ENCODE assay signal across 18 cellular contexts in genomic region chr2:127117603-127118002, GRCh38. TPM values are rescaled to one million over a fixed set of nuclear protein-coding genes. Genes with fewer than 3 reads are reported as not detected.
A peak's percentile ranks its signal among the peaks of the same experiment; 100 is the strongest.
DNase-seq lines count a peak whose midpoint lies in the region; ATAC-seq and TF ChIP-seq lines count a peak whose summit lies in the region.
"Had no signal": no experiment of that assay in that cellular context is flagged by ENCODE, and none has a peak within 500 bp of the region (broad histone marks: within the 10 kb centered on the region; RNA-seq: fewer than 3 reads in every experiment).

No MANE protein-coding gene starts in this region.

- peaks cover 13% of the 10 kb centered on the region for H3K27me3 Mint-ChIP-seq in activated CD8-positive, alpha-beta T cell treated with anti-CD3 and anti-CD28 coated beads, Interleukin-2, amount 10 ng/mL, durations not matched to agents 7 days and 5 days (ENCODE audit: low read depth)
- peaks cover 3% of the 10 kb centered on the region for H3K27me3 Mint-ChIP-seq in activated CD8-positive, alpha-beta T cell treated with anti-CD3 and anti-CD28 coated beads for 36 hours
- H3K27me3 Mint-ChIP-seq in activated CD8-positive, alpha-beta memory T cell treated with anti-CD3 and anti-CD28 coated beads, Interleukin-2, amount 10 ng/mL, durations not matched to agents 7 days and 5 days = peaks cover 11% of the 10 kb centered on the region

- H3K27ac Mint-ChIP-seq in activated CD8-positive, alpha-beta T cell treated with anti-CD3 and anti-CD28 coated beads, Interleukin-2, amount 10 ng/mL, durations not matched to agents 7 days and 5 days = no peak overlapping the region
- no peak overlapping the region for H3K27ac Mint-ChIP-seq in activated CD8-positive, alpha-beta T cell treated with anti-CD3 and anti-CD28 coated beads for 36 hours
- H3K27ac Mint-ChIP-seq in activated CD8-positive, alpha-beta memory T cell treated with anti-CD3 and anti-CD28 coated beads, Interleukin-2, amount 10 ng/mL, durations not matched to agents 7 days and 5 days = no peak overlapping the region
- H3K27ac Mint-ChIP-seq: GM23338 had no signal

- no peaks in the 10 kb centered on the region for H3K36me3 Mint-ChIP-seq in activated CD8-positive, alpha-beta T cell treated with anti-CD3 and anti-CD28 coated beads, Interleukin-2, amount 10 ng/mL, durations not matched to agents 7 days and 5 days (ENCODE audit: low read depth)
- no peaks in the 10 kb centered on the region for H3K36me3 Mint-ChIP-seq in activated CD8-positive, alpha-beta T cell treated with anti-CD3 and anti-CD28 coated beads for 36 hours (ENCODE audit: low read depth)
- H3K36me3 Mint-ChIP-seq in activated CD8-positive, alpha-beta memory T cell treated with anti-CD3 and anti-CD28 coated beads, Interleukin-2, amount 10 ng/mL, durations not matched to agents 7 days and 5 days = no peaks in the 10 kb centered on the region

- H3K4me1 Mint-ChIP-seq in activated CD8-positive, alpha-beta T cell treated with anti-CD3 and anti-CD28 coated beads, Interleukin-2, amount 10 ng/mL, durations not matched to agents 7 days and 5 days (ENCODE audit: low read depth) = no peaks in the 10 kb centered on the region
- no peaks in the 10 kb centered on the region for H3K4me1 Mint-ChIP-seq in activated CD8-positive, alpha-beta T cell treated with anti-CD3 and anti-CD28 coated beads for 36 hours (ENCODE audit: low read depth)
- H3K4me1 Mint-ChIP-seq in activated CD8-positive, alpha-beta memory T cell treated with anti-CD3 and anti-CD28 coated beads, Interleukin-2, amount 10 ng/mL, durations not matched to agents 7 days and 5 days = no peaks in the 10 kb centered on the region
- H3K4me1 Mint-ChIP-seq: GM23338 had no signal

- no peak for TF ChIP-seq CTCF in activated CD8-positive, alpha-beta T cell treated with anti-CD3 and anti-CD28 coated beads for 36 hours (IDR thresholded peaks at IDR 0.05)
- no peak for TF ChIP-seq CTCF in hepatocyte (IDR thresholded peaks at IDR 0.05; ENCODE audit: poor library complexity)

- peak overlapping the region; percentile 61 for H3K4me2 ChIP-seq in hepatocyte
- H3K4me2 ChIP-seq: GM23338 had no signal

- no peaks in the 10 kb centered on the region for H3K9me3 Mint-ChIP-seq in activated CD8-positive, alpha-beta T cell treated with anti-CD3 and anti-CD28 coated beads, Interleukin-2, amount 10 ng/mL, durations not matched to agents 7 days and 5 days (ENCODE audit: insufficient read depth)
- no peaks in the 10 kb centered on the region for H3K9me3 Mint-ChIP-seq in activated CD8-positive, alpha-beta T cell treated with anti-CD3 and anti-CD28 coated beads for 36 hours
- H3K9me3 Mint-ChIP-seq in activated CD8-positive, alpha-beta memory T cell treated with anti-CD3 and anti-CD28 coated beads, Interleukin-2, amount 10 ng/mL, durations not matched to agents 7 days and 5 days (ENCODE audit: low read depth) = no peaks in the 10 kb centered on the region

- no peaks in the 10 kb centered on the region for H3K79me2 ChIP-seq in hepatocyte

- no peaks in the 10 kb centered on the region for H3K9me2 ChIP-seq in hepatocyte (replicated peaks; ENCODE audit: insufficient read depth)

- no peaks in the 10 kb centered on the region for H3K27me3 ChIP-seq in hepatocyte

- H3K27ac ChIP-seq in hepatocyte = peak overlapping the region; percentile 69
- peak overlapping the region; percentile 94 for H3K27ac ChIP-seq in substantia nigra (ENCODE audit: low read depth, low read length, poor library complexity, severe bottlenecking)
- H3K27ac ChIP-seq: HL-60 had no signal

- no peak overlapping the region for H3K4me3 ChIP-seq in hepatocyte
- H3K4me3 ChIP-seq: GM23338 had no signal

- DNase-seq in activated CD8-positive, alpha-beta T cell treated with anti-CD3 and anti-CD28 coated beads, Interleukin-2, amount 10 ng/mL, durations not matched to agents 7 days and 5 days = peak; percentile 15
- DNase-seq in activated CD8-positive, alpha-beta T cell treated with anti-CD3 and anti-CD28 coated beads for 36 hours = no peak
- peak; percentile 25 for DNase-seq in activated CD8-positive, alpha-beta memory T cell treated with anti-CD3 and anti-CD28 coated beads, Interleukin-2, amount 10 ng/mL, durations not matched to agents 7 days and 5 days
- no peak for DNase-seq in hepatocyte (ENCODE audit: low spot score)
- DNase-seq in substantia nigra (lab: John Stamatoyannopoulos, UW) = no peak
- no peak for DNase-seq in NCI-H446 treated with DMSO at 0.1 percent for 48 hours (lab: John Stamatoyannopoulos, UW)
- DNase-seq in activated effector memory CD4-positive, alpha-beta T cell treated with Interleukin-2 at 50 U/mL for 16 hours = no peak
- DNase-seq in NCI-H2029 treated with DMSO at 0.1 percent for 48 hours (lab: John Stamatoyannopoulos, UW) = no peak
- DNase-seq: 8988T; GF-D8; NCI-H1105; NCI-H1694; NCI-H2107; NCI-H69; NK-92 treated with Interleukin-12 subunit alpha and Interleukin-12 subunit beta, amount 100 ng/mL, for 24 hours; OCI-M1 had no signal

- no peak for ATAC-seq in activated CD8-positive, alpha-beta T cell treated with anti-CD3 and anti-CD28 coated beads, Interleukin-2, amount 10 ng/mL, durations not matched to agents 7 days and 5 days
- ATAC-seq in activated CD8-positive, alpha-beta T cell treated with anti-CD3 and anti-CD28 coated beads for 36 hours = no peak
- no peak for ATAC-seq in activated CD8-positive, alpha-beta memory T cell treated with anti-CD3 and anti-CD28 coated beads, Interleukin-2, amount 10 ng/mL, durations not matched to agents 7 days and 5 days
- ATAC-seq: GM23338 had no signal

- POLR2A ChIA-PET in activated CD8-positive, alpha-beta T cell treated with anti-CD3 and anti-CD28 coated beads, Interleukin-2, amount 10 ng/mL, durations not matched to agents 7 days and 5 days (lab: Charles Lee) = no interaction called here
- POLR2A ChIA-PET in activated CD8-positive, alpha-beta T cell treated with anti-CD3 and anti-CD28 coated beads for 36 hours (lab: Charles Lee) = no interaction called here

- H3K36me3 ChIP-seq in hepatocyte (replicated peaks; ENCODE audit: insufficient read depth, low read depth) = no peaks in the 10 kb centered on the region

- intact Hi-C loops in activated CD8-positive, alpha-beta T cell treated with anti-CD3 and anti-CD28 coated beads for 36 hours (cut with micrococcal nuclease) = no loop called here

- no peaks in the 10 kb centered on the region for H3K9me3 ChIP-seq in hepatocyte (ENCODE audit: low read depth)

- no peak overlapping the region for H2AFZ ChIP-seq in hepatocyte
- H2AFZ ChIP-seq: GM23338 had no signal

- H3K4me3 Mint-ChIP-seq in activated CD8-positive, alpha-beta T cell treated with anti-CD3 and anti-CD28 coated beads, Interleukin-2, amount 10 ng/mL, durations not matched to agents 7 days and 5 days = no peak overlapping the region
- no peak overlapping the region for H3K4me3 Mint-ChIP-seq in activated CD8-positive, alpha-beta T cell treated with anti-CD3 and anti-CD28 coated beads for 36 hours
- no peak overlapping the region for H3K4me3 Mint-ChIP-seq in activated CD8-positive, alpha-beta memory T cell treated with anti-CD3 and anti-CD28 coated beads, Interleukin-2, amount 10 ng/mL, durations not matched to agents 7 days and 5 days
- H3K4me3 Mint-ChIP-seq: GM23338 had no signal

- peaks cover 12% of the 10 kb centered on the region for H3K4me1 ChIP-seq in hepatocyte (ENCODE audit: insufficient read depth)

- H4K20me1 ChIP-seq in hepatocyte (ENCODE audit: insufficient read depth, poor library complexity, severe bottlenecking) = no peaks in the 10 kb centered on the region

- WGBS in hepatocyte (ENCODE audit: low lambda C conversion rate, missing lambda C conversion rate) = 93% methylated on average over 9 of the region's 9 CpGs

- CTCF ChIA-PET in activated CD8-positive, alpha-beta T cell treated with anti-CD3 and anti-CD28 coated beads, Interleukin-2, amount 10 ng/mL, durations not matched to agents 7 days and 5 days (lab: Charles Lee) = no interaction called here
- CTCF ChIA-PET in activated CD8-positive, alpha-beta T cell treated with anti-CD3 and anti-CD28 coated beads for 36 hours (lab: Charles Lee) = no interaction called here
- CTCF ChIA-PET in activated CD8-positive, alpha-beta memory T cell treated with anti-CD3 and anti-CD28 coated beads, Interleukin-2, amount 10 ng/mL, durations not matched to agents 7 days and 5 days (lab: Charles Lee) = no interaction called here

RNA-seq across cellular contexts. Expression of gene BIN1, which starts 10.6 kb away (rescaled TPM):
- total RNA-seq in activated CD8-positive, alpha-beta T cell treated with anti-CD3 and anti-CD28 coated beads, Interleukin-2, amount 10 ng/mL, durations not matched to agents 7 days and 5 days = 100 to 1,000 TPM; 125 to 127 TPM
- 100 to 1,000 TPM in 1 of 2 experiments, 10 to 100 TPM in 1; 95.2 to 102 TPM for total RNA-seq in activated CD8-positive, alpha-beta T cell treated with anti-CD3 and anti-CD28 coated beads for 36 hours
- total RNA-seq in activated CD8-positive, alpha-beta memory T cell treated with anti-CD3 and anti-CD28 coated beads, Interleukin-2, amount 10 ng/mL, durations not matched to agents 7 days and 5 days = 100 to 1,000 TPM; 105 to 152 TPM
- 107 and 109 TPM in 2 replicates for total RNA-seq in hepatocyte
- 113 and 122 TPM in 2 replicates for polyA plus RNA-seq in hepatocyte

Comparison
In these comparisons a context has a peak if more than half of its experiments do, and no peak if none do; other contexts are left out.
1. DNase-seq: peak in activated CD8-positive, alpha-beta T cell treated with anti-CD3 and anti-CD28 coated beads, Interleukin-2, amount 10 ng/mL, durations not matched to agents 7 days and 5 days (single experiment) and activated CD8-positive, alpha-beta memory T cell treated with anti-CD3 and anti-CD28 coated beads, Interleukin-2, amount 10 ng/mL, durations not matched to agents 7 days and 5 days (single experiment); none in activated CD8-positive, alpha-beta T cell treated with anti-CD3 and anti-CD28 coated beads for 36 hours (single experiment), hepatocyte (single experiment), substantia nigra (0 of 49), NCI-H446 treated with DMSO at 0.1 percent for 48 hours (single experiment), activated effector memory CD4-positive, alpha-beta T cell treated with Interleukin-2 at 50 U/mL for 16 hours (single experiment) and NCI-H2029 treated with DMSO at 0.1 percent for 48 hours (single experiment).